15 cellular contexts compared by ENCODE assay signal in genomic region chr1:112388436-112388835, GRCh38. TPM values are rescaled to one million over a fixed set of nuclear protein-coding genes. Genes with fewer than 3 reads are reported as not detected.
A peak's percentile ranks its signal among the peaks of the same experiment; 100 is the strongest.
DNase-seq lines count a peak whose midpoint lies in the region; FAIRE-seq and TF ChIP-seq lines count a peak whose summit lies in the region.
"Had no signal": no experiment of that assay in that cellular context is flagged by ENCODE, and none has a peak within 500 bp of the region (broad histone marks: within the 10 kb centered on the region; RNA-seq: fewer than 3 reads in every experiment).

No MANE protein-coding gene starts in this region.

- H3K27ac ChIP-seq in breast epithelium: peak overlapping the region; percentile 75 to 78
- peak overlapping the region in 2 of 4 donors; percentile 26 to 98 for H3K27ac ChIP-seq in tibial nerve
- no peak overlapping the region for H3K27ac ChIP-seq in colonic mucosa
- H3K27ac ChIP-seq in kidney (ENCODE audit: low read depth in 2 of 2, low read length in 2 of 2): no peak overlapping the region
- H3K27ac ChIP-seq: left lung, Peyer's patch had no signal

- CTCF ChIA-PET in MCF 10A (lab: Yijun Ruan, JAX): interaction anchor here (0.7 to 5.3 kb wide), 5 partner anchors 18 to 587 kb away, joined by 3 to 191 read pairs (median 3); no protein-coding TSS in a partner anchor

- H3K4me1 Mint-ChIP-seq in MCF 10A (ENCODE audit: insufficient read depth, unreplicated experiment): peaks cover 11% of the 10 kb centered on the region

- no peaks in the 10 kb centered on the region for H3K27me3 ChIP-seq in breast epithelium
- H3K27me3 ChIP-seq in tibial nerve: no peaks in the 10 kb centered on the region
- H3K27me3 ChIP-seq in colonic mucosa: no peaks in the 10 kb centered on the region
- H3K27me3 ChIP-seq: left lung, Peyer's patch had no signal

- H3K4me3 Mint-ChIP-seq in MCF 10A (ENCODE audit: unreplicated experiment): no peak overlapping the region

- H3K36me3 Mint-ChIP-seq in MCF 10A (ENCODE audit: insufficient read depth, unreplicated experiment): no peaks in the 10 kb centered on the region

- H3K9me3 ChIP-seq in breast epithelium (no peaks in the 10 kb centered on the region), tibial nerve (no peaks in the 10 kb centered on the region), colonic mucosa (no peaks in the 10 kb centered on the region), kidney (ENCODE audit: control insufficient read depth in 1 of 2, low read length in 2 of 2) (no peaks in the 10 kb centered on the region)
- H3K9me3 ChIP-seq: left lung, Peyer's patch had no signal

- TF ChIP-seq POLR2A in breast epithelium (IDR thresholded peaks at IDR 0.05) (no peak), tibial nerve (IDR thresholded peaks at IDR 0.05) (no peak), lower leg skin (IDR thresholded peaks at IDR 0.05) (no peak)

- H3K27ac Mint-ChIP-seq in MCF 10A (ENCODE audit: low read depth, unreplicated experiment): no peak overlapping the region

- H3K9me3 Mint-ChIP-seq in MCF 10A (ENCODE audit: unreplicated experiment): no peaks in the 10 kb centered on the region

- in situ Hi-C loops in astrocyte of the cerebellum (cut with HindIII; ENCODE audit: low sequenced_read_pairs): no loop called here

- POLR2A ChIA-PET in MCF 10A (lab: Yijun Ruan, JAX): interaction anchor here (0.7 kb wide), 1 partner anchor 684 kb away, joined by 3 read pairs; no protein-coding TSS in a partner anchor

- intact Hi-C loops in breast epithelium (cut with DNase I; ENCODE audit: low total_unique reads) (loop anchor here (10.0 kb wide), 1 partner anchor 1774 kb away; no protein-coding TSS in a partner anchor), MCF 10A (cut with micrococcal nuclease) (no loop called here), lower leg skin (cut with DNase I; ENCODE audit: low total_unique reads) (no loop called here), colonic mucosa (cut with DNase I) (loop anchor here (2.0 kb wide), 1 partner anchor 78 kb away; no protein-coding TSS in a partner anchor), kidney (cut with DNase I) (loop anchor here (10.0 kb wide), 1 partner anchor 86 kb away; no protein-coding TSS in a partner anchor)

- TF ChIP-seq CTCF in breast epithelium (IDR thresholded peaks at IDR 0.05): no peak
- no peak for TF ChIP-seq CTCF in MCF 10A (IDR thresholded peaks at IDR 0.05; ENCODE audit: unreplicated experiment)
- TF ChIP-seq CTCF in astrocyte of the cerebellum (IDR thresholded peaks at IDR 0.05; ENCODE audit: low read depth, low read length, missing control alignments): no peak
- no peak for TF ChIP-seq CTCF in tibial nerve (IDR thresholded peaks at IDR 0.05)
- no peak for TF ChIP-seq CTCF in lower leg skin (IDR thresholded peaks at IDR 0.05)
- TF ChIP-seq CTCF in colonic mucosa (IDR thresholded peaks at IDR 0.05): no peak
- no peak for TF ChIP-seq CTCF in kidney (IDR thresholded peaks at IDR 0.05; ENCODE audit: borderline replicate concordance, extremely low read depth, insufficient read depth)

- no peak overlapping the region for H3K4me3 ChIP-seq in breast epithelium
- H3K4me3 ChIP-seq in astrocyte of the cerebellum (ENCODE audit: low read depth, low read length): no peak overlapping the region
- H3K4me3 ChIP-seq in tibial nerve: no peak overlapping the region
- H3K4me3 ChIP-seq in lower leg skin (ENCODE audit: low read depth, poor library complexity, severe bottlenecking): no peak overlapping the region
- H3K4me3 ChIP-seq in colonic mucosa: no peak overlapping the region
- no peak overlapping the region for H3K4me3 ChIP-seq in kidney (ENCODE audit: low read length in 2 of 2)
- H3K4me3 ChIP-seq: left lung, Peyer's patch had no signal

- peaks cover 2 to 4% of the 10 kb centered on the region in 2 donors for H3K4me1 ChIP-seq in breast epithelium
- H3K4me1 ChIP-seq in tibial nerve: peaks cover 0 to 37% (median 8%) of the 10 kb centered on the region in 4 donors
- H3K4me1 ChIP-seq in colonic mucosa: peaks cover 5% of the 10 kb centered on the region
- peaks cover 0 to 5% of the 10 kb centered on the region in 2 donors for H3K4me1 ChIP-seq in kidney (ENCODE audit: control insufficient read depth in 1 of 2, insufficient read depth in 1 of 2, low read depth in 1 of 2, low read length in 2 of 2)

- no peak for FAIRE-seq in kidney (lab: Jason Lieb, UNC)
- FAIRE-seq: G401.6 had no signal

- peaks cover 16% of the 10 kb centered on the region for H3K27me3 Mint-ChIP-seq in MCF 10A (ENCODE audit: insufficient read depth, unreplicated experiment)

- BruUV-seq in MCF 10A (replicated peaks; lab: Mats Ljungman, UMichigan): no TSS peak

- no peak overlapping the region for H3K9ac ChIP-seq in colonic mucosa (ENCODE audit: low read depth in 2 of 2, low read length in 2 of 2)
- H3K9ac ChIP-seq in kidney (ENCODE audit: low read length in 2 of 2): no peak overlapping the region

- TF ChIP-seq EP300 in tibial nerve (IDR thresholded peaks at IDR 0.05): peak; percentile 28 to 51

- WGBS in tibial nerve, 2 donors: 15 to 23% methylated on average over 3 of the region's 3 CpGs
- WGBS in lower leg skin, 2 donors: 34 to 58% methylated on average over 3 of the region's 3 CpGs

- no peaks in the 10 kb centered on the region for H3K36me3 ChIP-seq in breast epithelium
- no peaks in the 10 kb centered on the region for H3K36me3 ChIP-seq in tibial nerve
- H3K36me3 ChIP-seq in colonic mucosa: no peaks in the 10 kb centered on the region
- no peaks in the 10 kb centered on the region for H3K36me3 ChIP-seq in kidney (ENCODE audit: control insufficient read depth in 1 of 2, insufficient read depth in 2 of 2, low read length in 2 of 2)
- H3K36me3 ChIP-seq: left lung, Peyer's patch had no signal

- DNase-seq in breast epithelium (ENCODE audit: low spot score in 2 of 2) (no peak), MCF 10A (ENCODE audit: unreplicated experiment) (no peak), astrocyte of the cerebellum (ENCODE audit: low read depth) (peak; percentile 31), hepatic stellate cell (ENCODE audit: low spot score) (peak; percentile 38), tibial nerve (ENCODE audit: low spot score in 2 of 2) (no peak), lower leg skin (ENCODE audit: low spot score in 2 of 2) (no peak), colonic mucosa (no peak), kidney (no peak)
- DNase-seq: central memory CD4-positive, alpha-beta T cell; left lung; NCI-H2171; occipital lobe; Peyer's patch; stimulated activated CD4-positive, alpha-beta T cell treated with anti-CD3 and anti-CD28 coated beads, Interleukin-4, amount 100 ng/mL, for 4 hours had no signal

RNA-seq across cellular contexts. Expression of gene CTTNBP2NL, which starts 7.6 kb away (rescaled TPM):
- total RNA-seq in breast epithelium (10 to 100 TPM; 24.1 to 30.4 (median 25.9) TPM), MCF 10A (2022) (41.3 and 48.8 TPM in 2 replicates), tibial nerve (10 to 100 TPM; 18.8 to 28.0 (median 20.8) TPM), lower leg skin (10 to 100 TPM; 53.5 to 66.6 (median 59.6) TPM), colonic mucosa (10 to 100 TPM; 47.1 to 93.3 TPM), kidney (65.4 TPM)
- 6.7 TPM for polyA plus RNA-seq in kidney (ENCODE audit: insufficient read depth, low read depth, low replicate concordance)

Comparison
In these comparisons a context has a peak if more than half of its experiments do, and no peak if none do; other contexts are left out.
1. intact Hi-C loops: an anchor here in breast epithelium (10.0 kb wide), colonic mucosa (2.0 kb wide) and kidney (10.0 kb wide); none called in MCF 10A and lower leg skin.
2. DNase-seq: peak in astrocyte of the cerebellum (single experiment) and hepatic stellate cell (single experiment); none in breast epithelium (0 of 2), MCF 10A (single experiment), tibial nerve (0 of 2), lower leg skin (0 of 2), colonic mucosa (single experiment) and kidney (single experiment).
3. H3K27ac ChIP-seq: peak in breast epithelium (2 of 2); none in colonic mucosa (single experiment) and kidney (0 of 2).